In genomic region chr4:950136-951020, GRCh38 we compare ENCODE assay signal across 13 cellular contexts. TPM values are rescaled to one million over a fixed set of nuclear protein-coding genes. Genes with fewer than 3 reads are reported as not detected.
"Had no signal": no experiment of that assay in that cellular context is flagged by ENCODE, and none has a peak within 500 bp of the region (broad histone marks: within the 10 kb centered on the region; RNA-seq: fewer than 3 reads in every experiment).

No MANE protein-coding gene starts in this region.

- H3K4me3 Mint-ChIP-seq: activated T-cell treated with anti-CD3 and anti-CD28 coated beads, Interleukin-2, amount 50 U/mL, for 72 hours; brain; memory B cell; stimulated activated naive B cell treated with anti-CD40 and anti-IgM and Interleukin-4, amounts not matched to agents 10 μg/mL and 1 μg/mL and 100 μg/mL, for 72 hours had no signal

- H3K27ac Mint-ChIP-seq: activated T-cell treated with anti-CD3 and anti-CD28 coated beads, Interleukin-2, amount 50 U/mL, for 72 hours; memory B cell; stimulated activated naive B cell treated with anti-CD40 and anti-IgM and Interleukin-4, amounts not matched to agents 10 μg/mL and 1 μg/mL and 100 μg/mL, for 72 hours had no signal

- H3K27me3 ChIP-seq: esophagus muscularis mucosa, upper lobe of left lung had no signal

- H3K27me3 Mint-ChIP-seq: brain; memory B cell; stimulated activated naive B cell treated with anti-CD40 and anti-IgM and Interleukin-4, amounts not matched to agents 10 μg/mL and 1 μg/mL and 100 μg/mL, for 72 hours had no signal

- H3K27ac ChIP-seq: esophagus muscularis mucosa, upper lobe of left lung had no signal

- H3K9me3 Mint-ChIP-seq: activated T-cell treated with anti-CD3 and anti-CD28 coated beads, Interleukin-2, amount 50 U/mL, for 72 hours; brain; memory B cell; stimulated activated naive B cell treated with anti-CD40 and anti-IgM and Interleukin-4, amounts not matched to agents 10 μg/mL and 1 μg/mL and 100 μg/mL, for 72 hours had no signal

- H3K4me3 ChIP-seq: esophagus muscularis mucosa, smooth muscle cell, upper lobe of left lung had no signal

- H3K4me2 ChIP-seq: smooth muscle cell had no signal

- H3K9me3 ChIP-seq: esophagus muscularis mucosa, upper lobe of left lung had no signal

- DNase-seq: activated CD4-positive, alpha-beta T cell treated with anti-CD3 and anti-CD28 coated beads, Interleukin-2, amount 50 U/mL, for 4 hours; activated CD4-positive, CD25-positive, alpha-beta regulatory T cell treated with anti-CD3 and anti-CD28 coated beads, Interleukin-2, amount 50 U/mL, for 72 hours; activated naive CD4-positive, alpha-beta T cell treated with anti-CD3 and anti-CD28 coated beads, Interleukin-2, amount 50 U/mL, for 16 hours; activated T-cell treated with anti-CD3 and anti-CD28 coated beads, Interleukin-2, amount 50 U/mL, for 72 hours; amniotic stem cell; cerebellar nuclear complex; stimulated activated naive B cell treated with anti-CD40 and anti-IgM and Interleukin-4, amounts not matched to agents 10 μg/mL and 1 μg/mL and 100 μg/mL, for 72 hours had no signal

- ATAC-seq: activated T-cell treated with anti-CD3 and anti-CD28 coated beads, Interleukin-2, amount 50 U/mL, for 72 hours; left lobe of liver; stimulated activated naive B cell treated with anti-CD40 and anti-IgM and Interleukin-4, amounts not matched to agents 10 μg/mL and 1 μg/mL and 100 μg/mL, for 72 hours had no signal

RNA-seq across cellular contexts. Expression of gene SLC26A1, which starts 42.8 kb away (rescaled TPM):
- total RNA-seq: activated T-cell treated with anti-CD3 and anti-CD28 coated beads, Interleukin-2, amount 50 U/mL, for 72 hours had no signal
